ENCODE assay signal across 1 cellular context in the genomic region with DNA sequence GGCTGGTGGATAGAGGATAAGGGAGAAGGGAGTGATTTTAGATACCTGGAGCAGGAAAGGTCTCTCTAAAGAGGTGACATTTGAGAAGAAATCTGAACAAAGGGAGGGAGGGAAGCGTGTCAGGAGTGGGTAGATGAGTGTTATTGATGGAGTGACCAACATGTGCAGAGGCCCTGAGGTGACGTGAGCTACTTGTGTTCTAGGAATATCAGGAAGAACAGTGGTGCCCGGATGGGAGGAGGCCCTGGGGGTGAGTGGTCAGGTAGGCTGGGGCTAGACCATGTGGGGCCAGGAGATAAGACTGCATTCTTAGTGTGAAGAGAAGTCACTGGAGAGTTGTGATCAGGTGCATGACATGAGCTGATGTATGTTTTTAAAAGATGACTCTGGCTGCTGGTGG.
TF ChIP-seq lines count a peak whose summit lies in the region.

No MANE protein-coding gene starts in this region.

TF ChIP-seq in K562, 482 proteins besides CTCF, POLR2A, EP300 and RAD21 (continued from another document and continues in another):
- TF ChIP-seq, protein P1, sequence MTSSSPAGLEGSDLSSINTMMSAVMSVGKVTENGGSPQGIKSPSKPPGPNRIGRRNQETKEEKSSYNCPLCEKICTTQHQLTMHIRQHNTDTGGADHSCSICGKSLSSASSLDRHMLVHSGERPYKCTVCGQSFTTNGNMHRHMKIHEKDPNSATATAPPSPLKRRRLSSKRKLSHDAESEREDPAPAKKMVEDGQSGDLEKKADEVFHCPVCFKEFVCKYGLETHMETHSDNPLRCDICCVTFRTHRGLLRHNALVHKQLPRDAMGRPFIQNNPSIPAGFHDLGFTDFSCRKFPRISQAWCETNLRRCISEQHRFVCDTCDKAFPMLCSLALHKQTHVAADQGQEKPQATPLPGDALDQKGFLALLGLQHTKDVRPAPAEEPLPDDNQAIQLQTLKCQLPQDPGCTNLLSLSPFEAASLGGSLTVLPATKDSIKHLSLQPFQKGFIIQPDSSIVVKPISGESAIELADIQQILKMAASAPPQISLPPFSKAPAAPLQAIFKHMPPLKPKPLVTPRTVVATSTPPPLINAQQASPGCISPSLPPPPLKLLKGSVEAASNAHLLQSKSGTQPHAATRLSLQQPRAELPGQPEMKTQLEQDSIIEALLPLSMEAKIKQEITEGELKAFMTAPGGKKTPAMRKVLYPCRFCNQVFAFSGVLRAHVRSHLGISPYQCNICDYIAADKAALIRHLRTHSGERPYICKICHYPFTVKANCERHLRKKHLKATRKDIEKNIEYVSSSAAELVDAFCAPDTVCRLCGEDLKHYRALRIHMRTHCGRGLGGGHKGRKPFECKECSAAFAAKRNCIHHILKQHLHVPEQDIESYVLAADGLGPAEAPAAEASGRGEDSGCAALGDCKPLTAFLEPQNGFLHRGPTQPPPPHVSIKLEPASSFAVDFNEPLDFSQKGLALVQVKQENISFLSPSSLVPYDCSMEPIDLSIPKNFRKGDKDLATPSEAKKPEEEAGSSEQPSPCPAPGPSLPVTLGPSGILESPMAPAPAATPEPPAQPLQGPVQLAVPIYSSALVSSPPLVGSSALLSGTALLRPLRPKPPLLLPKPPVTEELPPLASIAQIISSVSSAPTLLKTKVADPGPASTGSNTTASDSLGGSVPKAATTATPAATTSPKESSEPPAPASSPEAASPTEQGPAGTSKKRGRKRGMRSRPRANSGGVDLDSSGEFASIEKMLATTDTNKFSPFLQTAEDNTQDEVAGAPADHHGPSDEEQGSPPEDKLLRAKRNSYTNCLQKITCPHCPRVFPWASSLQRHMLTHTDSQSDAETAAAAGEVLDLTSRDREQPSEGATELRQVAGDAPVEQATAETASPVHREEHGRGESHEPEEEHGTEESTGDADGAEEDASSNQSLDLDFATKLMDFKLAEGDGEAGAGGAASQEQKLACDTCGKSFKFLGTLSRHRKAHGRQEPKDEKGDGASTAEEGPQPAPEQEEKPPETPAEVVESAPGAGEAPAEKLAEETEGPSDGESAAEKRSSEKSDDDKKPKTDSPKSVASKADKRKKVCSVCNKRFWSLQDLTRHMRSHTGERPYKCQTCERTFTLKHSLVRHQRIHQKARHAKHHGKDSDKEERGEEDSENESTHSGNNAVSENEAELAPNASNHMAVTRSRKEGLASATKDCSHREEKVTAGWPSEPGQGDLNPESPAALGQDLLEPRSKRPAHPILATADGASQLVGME (CRISPR knock-in tag; IDR thresholded peaks at IDR 0.05) = no peak
- TF ChIP-seq PHF20 (IDR thresholded peaks at IDR 0.05; ENCODE audit: partially characterized antibody) (no peak), SIN3A (IDR thresholded peaks at IDR 0.05; ENCODE audit: borderline replicate concordance in 2 of 2, control insufficient read depth in 1 of 2, low read depth in 2 of 2, low read length in 2 of 2) (no peak), ZFX (CRISPR knock-in tag; IDR thresholded peaks at IDR 0.05) (no peak), KLF10 (CRISPR knock-in tag; IDR thresholded peaks at IDR 0.05) (no peak), RCOR1 (IDR thresholded peaks at IDR 0.05; ENCODE audit: borderline replicate concordance in 1 of 2, low read depth in 2 of 2, low read length in 2 of 2) (peak; percentile 45 to 95; a peak in 3 of 4 replicates), SRF (CRISPR knock-in tag; IDR thresholded peaks at IDR 0.05) (no peak), MCM2 (IDR thresholded peaks at IDR 0.05; ENCODE audit: low read depth) (no peak), POLR2H (tag; IDR thresholded peaks at IDR 0.05; ENCODE audit: low read depth) (no peak), ZNF165 (CRISPR knock-in tag; IDR thresholded peaks at IDR 0.05; ENCODE audit: borderline replicate concordance) (no peak), BRD9 (IDR thresholded peaks at IDR 0.05; ENCODE audit: low read depth, partially characterized antibody) (no peak), NUFIP1 (IDR thresholded peaks at IDR 0.05; ENCODE audit: partially characterized antibody) (no peak), NCOA6 (IDR thresholded peaks at IDR 0.05) (no peak), NFRKB (IDR thresholded peaks at IDR 0.05; ENCODE audit: low read depth) (no peak), KDM5B (IDR thresholded peaks at IDR 0.05; ENCODE audit: insufficient replicate concordance, low read depth, low read length) (no peak), BDP1 (IDR thresholded peaks at IDR 0.05; ENCODE audit: insufficient read depth, insufficient read length) (no peak), GABPB1 (CRISPR knock-in tag; IDR thresholded peaks at IDR 0.05) (no peak), ZNF24 (IDR thresholded peaks at IDR 0.05) (no peak), RBM25 (IDR thresholded peaks at IDR 0.05; ENCODE audit: low read depth, low read length, severe bottlenecking) (no peak), KLF6 (CRISPR knock-in tag; IDR thresholded peaks at IDR 0.05; ENCODE audit: borderline replicate concordance) (no peak), ILK (tag; IDR thresholded peaks at IDR 0.05; ENCODE audit: borderline replicate concordance, low read depth) (no peak), SIRT6 (IDR thresholded peaks at IDR 0.05; ENCODE audit: low read depth, low read length) (no peak), CBX8 (IDR thresholded peaks at IDR 0.05; ENCODE audit: borderline replicate concordance, extremely low read depth, low read depth, low read length, poor library complexity, severe bottlenecking) (no peak), CEBPG (CRISPR knock-in tag; IDR thresholded peaks at IDR 0.05) (no peak), CEBPG (tag; conservative IDR thresholded peaks at IDR 0.05 in 1 of 2, IDR thresholded peaks at IDR 0.05 in 1 of 2) (no peak), NR2C2 (CRISPR knock-in tag; IDR thresholded peaks at IDR 0.05) (no peak), NR2C2 (tag; IDR thresholded peaks at IDR 0.05) (no peak), TFAM (CRISPR knock-in tag; conservative IDR thresholded peaks at IDR 0.05) (no peak), MYBL2 (IDR thresholded peaks at IDR 0.05; ENCODE audit: low read depth) (no peak), MYBL2 (CRISPR knock-in tag; IDR thresholded peaks at IDR 0.05; ENCODE audit: borderline replicate concordance) (no peak), LARP7 (IDR thresholded peaks at IDR 0.05) (no peak), STAT5B (CRISPR knock-in tag; IDR thresholded peaks at IDR 0.05) (no peak), XRCC5 (IDR thresholded peaks at IDR 0.05; ENCODE audit: low read depth, low read length) (no peak), ZNF263 (CRISPR knock-in tag; IDR thresholded peaks at IDR 0.05; ENCODE audit: borderline replicate concordance) (no peak), POU5F1 (IDR thresholded peaks at IDR 0.05; ENCODE audit: borderline replicate concordance, low read depth, low read length, partially characterized antibody) (no peak), TEAD1 (CRISPR knock-in tag; IDR thresholded peaks at IDR 0.05) (no peak), PTBP1 (IDR thresholded peaks at IDR 0.05; ENCODE audit: low read depth, low read length) (no peak)
- TF ChIP-seq, protein P2, sequence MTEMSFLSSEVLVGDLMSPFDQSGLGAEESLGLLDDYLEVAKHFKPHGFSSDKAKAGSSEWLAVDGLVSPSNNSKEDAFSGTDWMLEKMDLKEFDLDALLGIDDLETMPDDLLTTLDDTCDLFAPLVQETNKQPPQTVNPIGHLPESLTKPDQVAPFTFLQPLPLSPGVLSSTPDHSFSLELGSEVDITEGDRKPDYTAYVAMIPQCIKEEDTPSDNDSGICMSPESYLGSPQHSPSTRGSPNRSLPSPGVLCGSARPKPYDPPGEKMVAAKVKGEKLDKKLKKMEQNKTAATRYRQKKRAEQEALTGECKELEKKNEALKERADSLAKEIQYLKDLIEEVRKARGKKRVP (CRISPR knock-in tag; IDR thresholded peaks at IDR 0.05) = no peak
- TF ChIP-seq, protein P3, sequence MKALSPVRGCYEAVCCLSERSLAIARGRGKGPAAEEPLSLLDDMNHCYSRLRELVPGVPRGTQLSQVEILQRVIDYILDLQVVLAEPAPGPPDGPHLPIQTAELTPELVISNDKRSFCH (CRISPR knock-in tag; IDR thresholded peaks at IDR 0.05) = no peak
- TF ChIP-seq, protein P3 (tag; IDR thresholded peaks at IDR 0.05) = no peak
- TF ChIP-seq, protein P4, sequence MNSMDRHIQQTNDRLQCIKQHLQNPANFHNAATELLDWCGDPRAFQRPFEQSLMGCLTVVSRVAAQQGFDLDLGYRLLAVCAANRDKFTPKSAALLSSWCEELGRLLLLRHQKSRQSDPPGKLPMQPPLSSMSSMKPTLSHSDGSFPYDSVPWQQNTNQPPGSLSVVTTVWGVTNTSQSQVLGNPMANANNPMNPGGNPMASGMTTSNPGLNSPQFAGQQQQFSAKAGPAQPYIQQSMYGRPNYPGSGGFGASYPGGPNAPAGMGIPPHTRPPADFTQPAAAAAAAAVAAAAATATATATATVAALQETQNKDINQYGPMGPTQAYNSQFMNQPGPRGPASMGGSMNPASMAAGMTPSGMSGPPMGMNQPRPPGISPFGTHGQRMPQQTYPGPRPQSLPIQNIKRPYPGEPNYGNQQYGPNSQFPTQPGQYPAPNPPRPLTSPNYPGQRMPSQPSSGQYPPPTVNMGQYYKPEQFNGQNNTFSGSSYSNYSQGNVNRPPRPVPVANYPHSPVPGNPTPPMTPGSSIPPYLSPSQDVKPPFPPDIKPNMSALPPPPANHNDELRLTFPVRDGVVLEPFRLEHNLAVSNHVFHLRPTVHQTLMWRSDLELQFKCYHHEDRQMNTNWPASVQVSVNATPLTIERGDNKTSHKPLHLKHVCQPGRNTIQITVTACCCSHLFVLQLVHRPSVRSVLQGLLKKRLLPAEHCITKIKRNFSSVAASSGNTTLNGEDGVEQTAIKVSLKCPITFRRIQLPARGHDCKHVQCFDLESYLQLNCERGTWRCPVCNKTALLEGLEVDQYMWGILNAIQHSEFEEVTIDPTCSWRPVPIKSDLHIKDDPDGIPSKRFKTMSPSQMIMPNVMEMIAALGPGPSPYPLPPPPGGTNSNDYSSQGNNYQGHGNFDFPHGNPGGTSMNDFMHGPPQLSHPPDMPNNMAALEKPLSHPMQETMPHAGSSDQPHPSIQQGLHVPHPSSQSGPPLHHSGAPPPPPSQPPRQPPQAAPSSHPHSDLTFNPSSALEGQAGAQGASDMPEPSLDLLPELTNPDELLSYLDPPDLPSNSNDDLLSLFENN (IDR thresholded peaks at IDR 0.05; ENCODE audit: low read depth in 2 of 2, low read length in 2 of 2) = peak in 1 of 2 experiments; percentile 78; a peak in 1 of 4 replicates
- TF ChIP-seq, protein P5, sequence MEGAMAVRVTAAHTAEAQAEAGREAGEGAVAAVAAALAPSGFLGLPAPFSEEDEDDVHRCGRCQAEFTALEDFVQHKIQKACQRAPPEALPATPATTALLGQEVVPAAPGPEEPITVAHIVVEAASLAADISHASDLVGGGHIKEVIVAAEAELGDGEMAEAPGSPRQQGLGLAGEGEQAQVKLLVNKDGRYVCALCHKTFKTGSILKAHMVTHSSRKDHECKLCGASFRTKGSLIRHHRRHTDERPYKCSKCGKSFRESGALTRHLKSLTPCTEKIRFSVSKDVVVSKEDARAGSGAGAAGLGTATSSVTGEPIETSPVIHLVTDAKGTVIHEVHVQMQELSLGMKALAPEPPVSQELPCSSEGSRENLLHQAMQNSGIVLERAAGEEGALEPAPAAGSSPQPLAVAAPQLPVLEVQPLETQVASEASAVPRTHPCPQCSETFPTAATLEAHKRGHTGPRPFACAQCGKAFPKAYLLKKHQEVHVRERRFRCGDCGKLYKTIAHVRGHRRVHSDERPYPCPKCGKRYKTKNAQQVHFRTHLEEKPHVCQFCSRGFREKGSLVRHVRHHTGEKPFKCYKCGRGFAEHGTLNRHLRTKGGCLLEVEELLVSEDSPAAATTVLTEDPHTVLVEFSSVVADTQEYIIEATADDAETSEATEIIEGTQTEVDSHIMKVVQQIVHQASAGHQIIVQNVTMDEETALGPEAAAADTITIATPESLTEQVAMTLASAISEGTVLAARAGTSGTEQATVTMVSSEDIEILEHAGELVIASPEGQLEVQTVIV (CRISPR knock-in tag; IDR thresholded peaks at IDR 0.05; ENCODE audit: borderline replicate concordance) = no peak
- TF ChIP-seq, protein P6, sequence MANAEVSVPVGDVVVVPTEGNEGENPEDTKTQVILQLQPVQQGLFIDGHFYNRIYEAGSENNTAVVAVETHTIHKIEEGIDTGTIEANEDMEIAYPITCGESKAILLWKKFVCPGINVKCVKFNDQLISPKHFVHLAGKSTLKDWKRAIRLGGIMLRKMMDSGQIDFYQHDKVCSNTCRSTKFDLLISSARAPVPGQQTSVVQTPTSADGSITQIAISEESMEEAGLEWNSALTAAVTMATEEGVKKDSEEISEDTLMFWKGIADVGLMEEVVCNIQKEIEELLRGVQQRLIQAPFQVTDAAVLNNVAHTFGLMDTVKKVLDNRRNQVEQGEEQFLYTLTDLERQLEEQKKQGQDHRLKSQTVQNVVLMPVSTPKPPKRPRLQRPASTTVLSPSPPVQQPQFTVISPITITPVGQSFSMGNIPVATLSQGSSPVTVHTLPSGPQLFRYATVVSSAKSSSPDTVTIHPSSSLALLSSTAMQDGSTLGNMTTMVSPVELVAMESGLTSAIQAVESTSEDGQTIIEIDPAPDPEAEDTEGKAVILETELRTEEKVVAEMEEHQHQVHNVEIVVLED (CRISPR knock-in tag; IDR thresholded peaks at IDR 0.05) = no peak
- TF ChIP-seq, protein P7, sequence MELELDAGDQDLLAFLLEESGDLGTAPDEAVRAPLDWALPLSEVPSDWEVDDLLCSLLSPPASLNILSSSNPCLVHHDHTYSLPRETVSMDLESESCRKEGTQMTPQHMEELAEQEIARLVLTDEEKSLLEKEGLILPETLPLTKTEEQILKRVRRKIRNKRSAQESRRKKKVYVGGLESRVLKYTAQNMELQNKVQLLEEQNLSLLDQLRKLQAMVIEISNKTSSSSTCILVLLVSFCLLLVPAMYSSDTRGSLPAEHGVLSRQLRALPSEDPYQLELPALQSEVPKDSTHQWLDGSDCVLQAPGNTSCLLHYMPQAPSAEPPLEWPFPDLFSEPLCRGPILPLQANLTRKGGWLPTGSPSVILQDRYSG (tag; conservative IDR thresholded peaks at IDR 0.05; ENCODE audit: low read depth) = no peak
- TF ChIP-seq, protein P8, sequence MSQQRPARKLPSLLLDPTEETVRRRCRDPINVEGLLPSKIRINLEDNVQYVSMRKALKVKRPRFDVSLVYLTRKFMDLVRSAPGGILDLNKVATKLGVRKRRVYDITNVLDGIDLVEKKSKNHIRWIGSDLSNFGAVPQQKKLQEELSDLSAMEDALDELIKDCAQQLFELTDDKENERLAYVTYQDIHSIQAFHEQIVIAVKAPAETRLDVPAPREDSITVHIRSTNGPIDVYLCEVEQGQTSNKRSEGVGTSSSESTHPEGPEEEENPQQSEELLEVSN (IDR thresholded peaks at IDR 0.05; ENCODE audit: borderline replicate concordance in 1 of 2, extremely low read depth in 1 of 2, insufficient read depth in 1 of 2, insufficient read length in 1 of 2, low read depth in 1 of 2, low read length in 1 of 2, poor library complexity in 1 of 2, severe bottlenecking in 1 of 2) = no peak
- TF ChIP-seq, protein P9, sequence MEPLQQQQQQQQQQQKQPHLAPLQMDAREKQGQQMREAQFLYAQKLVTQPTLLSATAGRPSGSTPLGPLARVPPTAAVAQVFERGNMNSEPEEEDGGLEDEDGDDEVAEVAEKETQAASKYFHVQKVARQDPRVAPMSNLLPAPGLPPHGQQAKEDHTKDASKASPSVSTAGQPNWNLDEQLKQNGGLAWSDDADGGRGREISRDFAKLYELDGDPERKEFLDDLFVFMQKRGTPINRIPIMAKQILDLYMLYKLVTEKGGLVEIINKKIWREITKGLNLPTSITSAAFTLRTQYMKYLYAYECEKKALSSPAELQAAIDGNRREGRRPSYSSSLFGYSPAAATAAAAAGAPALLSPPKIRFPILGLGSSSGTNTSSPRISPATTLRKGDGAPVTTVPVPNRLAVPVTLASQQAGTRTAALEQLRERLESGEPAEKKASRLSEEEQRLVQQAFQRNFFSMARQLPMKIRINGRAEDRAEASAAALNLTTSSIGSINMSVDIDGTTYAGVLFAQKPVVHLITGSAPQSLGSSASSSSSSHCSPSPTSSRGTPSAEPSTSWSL (CRISPR knock-in tag; IDR thresholded peaks at IDR 0.05; ENCODE audit: borderline replicate concordance) = no peak
